ENCODE assay signal across 15 cellular contexts in genomic region chr17:67700037-67700436, GRCh38.
"Had no signal": no experiment of that assay in that cellular context is flagged by ENCODE, and none has a peak within 500 bp of the region (broad histone marks: within the 10 kb centered on the region; RNA-seq: fewer than 3 reads in every experiment).

No MANE protein-coding gene starts in this region.

- H3K4me3 ChIP-seq: esophagus muscularis mucosa, spleen, tibial artery had no signal

- H3K27me3 Mint-ChIP-seq: activated CD8-positive, alpha-beta memory T cell treated with anti-CD3 and anti-CD28 coated beads, Interleukin-2, amount 10 ng/mL, durations not matched to agents 7 days and 5 days; activated naive CD8-positive, alpha-beta T cell treated with anti-CD3 and anti-CD28 coated beads for 36 hours; stimulated activated memory B cell treated with anti-CD40 and anti-IgM and Interleukin-4, amounts not matched to agents 10 μg/mL and 1 μg/mL and 100 μg/mL, for 72 hours had no signal

- H3K36me3 ChIP-seq: esophagus muscularis mucosa, spleen, tibial artery had no signal

- DNase-seq: activated CD4-positive, alpha-beta T cell treated with anti-CD3 and anti-CD28 coated beads, Interleukin-2, amount 50 U/mL, for 4 hours; activated CD8-positive, alpha-beta memory T cell treated with anti-CD3 and anti-CD28 coated beads, Interleukin-2, amount 10 ng/mL, durations not matched to agents 7 days and 5 days; activated gamma-delta T cell; activated naive CD8-positive, alpha-beta T cell treated with anti-CD3 and anti-CD28 coated beads for 36 hours; activated T-cell treated with anti-CD3 and anti-CD28 coated beads, Interleukin-2, amount 50 U/mL, for 4 hours; hypothalamus; kidney glomerular epithelial cell; spleen; stimulated activated CD4-positive, alpha-beta T cell treated with anti-CD3 and anti-CD28 coated beads, Interleukin-1b, Interleukin-23, amount 100 ng/mL, for 48 hours; T-helper 2 cell; tibial artery had no signal

- H3K9me3 ChIP-seq: esophagus muscularis mucosa, tibial artery had no signal

- H3K4me3 Mint-ChIP-seq: activated CD8-positive, alpha-beta memory T cell treated with anti-CD3 and anti-CD28 coated beads, Interleukin-2, amount 10 ng/mL, durations not matched to agents 7 days and 5 days; activated naive CD8-positive, alpha-beta T cell treated with anti-CD3 and anti-CD28 coated beads for 36 hours; activated T-cell treated with anti-CD3 and anti-CD28 coated beads, Interleukin-2, amount 50 U/mL, for 4 hours; stimulated activated memory B cell treated with anti-CD40 and anti-IgM and Interleukin-4, amounts not matched to agents 10 μg/mL and 1 μg/mL and 100 μg/mL, for 72 hours had no signal

- H3K4me1 Mint-ChIP-seq: activated CD8-positive, alpha-beta memory T cell treated with anti-CD3 and anti-CD28 coated beads, Interleukin-2, amount 10 ng/mL, durations not matched to agents 7 days and 5 days; activated naive CD8-positive, alpha-beta T cell treated with anti-CD3 and anti-CD28 coated beads for 36 hours; stimulated activated memory B cell treated with anti-CD40 and anti-IgM and Interleukin-4, amounts not matched to agents 10 μg/mL and 1 μg/mL and 100 μg/mL, for 72 hours had no signal

- H3K4me1 ChIP-seq: esophagus muscularis mucosa, spleen, tibial artery had no signal

- H3K27ac Mint-ChIP-seq: activated CD8-positive, alpha-beta memory T cell treated with anti-CD3 and anti-CD28 coated beads, Interleukin-2, amount 10 ng/mL, durations not matched to agents 7 days and 5 days; activated naive CD8-positive, alpha-beta T cell treated with anti-CD3 and anti-CD28 coated beads for 36 hours; stimulated activated memory B cell treated with anti-CD40 and anti-IgM and Interleukin-4, amounts not matched to agents 10 μg/mL and 1 μg/mL and 100 μg/mL, for 72 hours had no signal

- H3K36me3 Mint-ChIP-seq: stimulated activated memory B cell treated with anti-CD40 and anti-IgM and Interleukin-4, amounts not matched to agents 10 μg/mL and 1 μg/mL and 100 μg/mL, for 72 hours had no signal

- ATAC-seq: activated CD4-positive, CD25-positive, alpha-beta regulatory T cell treated with anti-CD3 and anti-CD28 coated beads, Interleukin-2, amount 50 U/mL, for 24 hours; activated CD8-positive, alpha-beta memory T cell treated with anti-CD3 and anti-CD28 coated beads, Interleukin-2, amount 10 ng/mL, durations not matched to agents 7 days and 5 days; activated T-cell treated with anti-CD3 and anti-CD28 coated beads, Interleukin-2, amount 50 U/mL, for 4 hours; sciatic nerve; stimulated activated memory B cell treated with anti-CD40 and anti-IgM and Interleukin-4, amounts not matched to agents 10 μg/mL and 1 μg/mL and 100 μg/mL, for 72 hours had no signal

- H3K27me3 ChIP-seq: esophagus muscularis mucosa, spleen had no signal

- H3K27ac ChIP-seq: esophagus muscularis mucosa, spleen, tibial artery had no signal

- H3K9me3 Mint-ChIP-seq: activated naive CD8-positive, alpha-beta T cell treated with anti-CD3 and anti-CD28 coated beads for 36 hours; activated T-cell treated with anti-CD3 and anti-CD28 coated beads, Interleukin-2, amount 50 U/mL, for 4 hours; stimulated activated memory B cell treated with anti-CD40 and anti-IgM and Interleukin-4, amounts not matched to agents 10 μg/mL and 1 μg/mL and 100 μg/mL, for 72 hours had no signal
